8 cellular contexts compared by ENCODE assay signal in the genomic region with DNA sequence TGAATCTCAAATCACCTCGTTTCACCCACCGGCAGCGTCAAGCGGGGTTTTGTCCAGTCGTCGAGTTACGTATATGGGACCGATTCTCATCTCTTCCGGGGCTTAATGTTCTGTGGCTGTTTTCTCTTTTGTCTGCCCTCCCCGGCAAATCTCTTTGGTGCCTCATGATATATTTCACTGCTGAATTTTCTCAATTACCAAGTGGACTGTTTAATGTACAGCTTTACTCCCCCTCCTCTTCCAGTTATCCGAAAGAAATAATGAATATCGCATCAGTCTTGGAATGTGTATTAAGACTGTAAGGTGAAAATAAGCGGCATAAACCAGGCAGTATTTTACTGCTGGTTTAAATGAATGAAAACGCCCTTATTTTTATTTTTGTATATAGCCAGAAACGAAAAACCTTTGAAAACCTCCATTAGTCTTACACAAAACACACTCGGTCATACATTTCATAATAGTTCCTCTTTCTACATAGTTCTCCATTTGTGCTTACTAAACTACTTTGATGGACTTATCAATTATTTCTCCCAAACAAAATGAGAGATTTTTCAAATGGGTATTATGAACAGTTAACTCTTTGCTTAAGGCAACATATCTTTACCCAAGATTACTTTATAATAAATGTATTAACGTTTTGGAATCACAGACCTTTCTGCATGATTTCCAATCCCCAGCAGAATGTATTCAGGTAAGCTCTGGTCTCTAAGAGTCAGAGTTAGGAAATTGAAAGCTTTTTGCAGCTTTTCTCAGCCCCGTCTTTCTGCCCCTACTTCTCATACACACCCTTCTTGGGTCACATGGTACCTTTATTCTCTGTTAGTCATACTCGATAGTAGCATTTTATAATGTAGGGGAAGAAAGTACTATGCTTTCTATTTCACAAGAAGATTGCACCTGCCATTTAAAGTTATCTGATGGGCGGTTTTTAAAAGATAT. TPM values are rescaled to one million over a fixed set of nuclear protein-coding genes. Genes with fewer than 3 reads are reported as not detected.
DNase-seq lines count a peak whose midpoint lies in the region; ATAC-seq and TF ChIP-seq lines count a peak whose summit lies in the region.

No MANE protein-coding gene starts in this region.

- no peaks in the 10 kb centered on the region for H3K27me3 Mint-ChIP-seq in effector memory CD8-positive, alpha-beta T cell
- no peaks in the 10 kb centered on the region for H3K27me3 Mint-ChIP-seq in natural killer cell (ENCODE audit: low read depth in 2 of 2)

- no peak for TF ChIP-seq CTCF in natural killer cell (IDR thresholded peaks at IDR 0.05)

- DNase-seq in CD1c-positive myeloid dendritic cell (ENCODE audit: extremely low spot score) (peak; percentile 51), GM23248 (peak; percentile 63), SJSA1 (ENCODE audit: low read depth in 1 of 2, low spot score in 2 of 2) (peak in 1 of 2 experiments; percentile 21), natural killer cell (no peak), DMS114 treated with DMSO at 0.1 percent for 48 hours (lab: John Stamatoyannopoulos, UW; ENCODE audit: unreplicated experiment) (no peak)
- DNase-seq in effector memory CD8-positive, alpha-beta T cell: peak in 1 of 3 experiments; percentile 20
- no peak for DNase-seq in effector CD4-positive, alpha-beta T cell

- peak overlapping the region; percentile 96 for H3K4me2 ChIP-seq in GM23248 (ENCODE audit: unreplicated experiment)

- H3K9me3 ChIP-seq in GM23248 (ENCODE audit: low read depth) (no peaks in the 10 kb centered on the region), SJSA1 (replicated peaks) (no peaks in the 10 kb centered on the region)

- in situ Hi-C loops in GM23248 (cut with MboI): no loop called here

- H4K20me1 ChIP-seq in GM23248 (ENCODE audit: insufficient read depth): 0 out of 2 replicates have a peak, but pooled peaks cover 3% of the 10 kb centered on the region

- 2% methylated on average over 20 of the region's 20 CpGs for WGBS in GM23248 (ENCODE audit: low coverage in 1 of 2, low lambda C conversion rate in 2 of 2, missing lambda C conversion rate in 2 of 2), 2 experiments

- H3K4me3 ChIP-seq in GM23248: peak overlapping the region; percentile 96
- H3K4me3 ChIP-seq in SJSA1: peak overlapping the region; percentile 69

- peaks cover 26% of the 10 kb centered on the region for H3F3A ChIP-seq in GM23248 (ENCODE audit: insufficient read depth)

- peak overlapping the region; percentile 96 to 98 for H3K27ac Mint-ChIP-seq in effector memory CD8-positive, alpha-beta T cell
- peak overlapping the region; percentile 95 to 98 for H3K27ac Mint-ChIP-seq in natural killer cell

- H3K79me2 ChIP-seq in GM23248 (ENCODE audit: insufficient read depth): peaks cover 53% of the 10 kb centered on the region

- peak; percentile 22 for ATAC-seq in effector memory CD8-positive, alpha-beta T cell (replicated peaks)
- peak; percentile 5 to 28 (median 25) for ATAC-seq in natural killer cell
- ATAC-seq in HG03432 (IDR thresholded peaks at IDR 0.05; ENCODE audit: unreplicated experiment): no peak

- peaks cover 30% of the 10 kb centered on the region for H3K4me1 ChIP-seq in GM23248 (ENCODE audit: insufficient read depth)
- H3K4me1 ChIP-seq in SJSA1 (replicated peaks): peaks cover 21% of the 10 kb centered on the region

- peak overlapping the region; percentile 97 for H3K27ac ChIP-seq in GM23248
- H3K27ac ChIP-seq in SJSA1: peak overlapping the region; percentile 96

- no peaks in the 10 kb centered on the region for H3K36me3 ChIP-seq in GM23248 (ENCODE audit: low read depth)
- peaks cover 4% of the 10 kb centered on the region for H3K36me3 ChIP-seq in SJSA1

- peaks cover 12% of the 10 kb centered on the region for H3K36me3 Mint-ChIP-seq in effector memory CD8-positive, alpha-beta T cell (ENCODE audit: insufficient read depth)
- no peaks in the 10 kb centered on the region for H3K36me3 Mint-ChIP-seq in natural killer cell

- no peaks in the 10 kb centered on the region for H3K9me2 ChIP-seq in GM23248 (ENCODE audit: insufficient read depth)

- intact Hi-C loops in natural killer cell (cut with micrococcal nuclease): no loop called here

- H3K4me3 Mint-ChIP-seq in effector memory CD8-positive, alpha-beta T cell: peak overlapping the region; percentile 97 to 99
- peak overlapping the region; percentile 98 for H3K4me3 Mint-ChIP-seq in natural killer cell

- H3K27me3 ChIP-seq in GM23248 (replicated peaks; ENCODE audit: insufficient read depth): no peaks in the 10 kb centered on the region
- H3K27me3 ChIP-seq in SJSA1 (replicated peaks): no peaks in the 10 kb centered on the region

- no peaks in the 10 kb centered on the region for H3K9me3 Mint-ChIP-seq in effector memory CD8-positive, alpha-beta T cell
- H3K9me3 Mint-ChIP-seq in natural killer cell: no peaks in the 10 kb centered on the region

- peak overlapping the region; percentile 99 for H3K9ac ChIP-seq in GM23248

- H2AFZ ChIP-seq in GM23248: peak overlapping the region; percentile 94

- peaks cover 3 to 7% of the 10 kb centered on the region in 2 donors for H3K4me1 Mint-ChIP-seq in effector memory CD8-positive, alpha-beta T cell (ENCODE audit: low read depth in 2 of 2)
- peaks cover 14 to 17% of the 10 kb centered on the region in 2 donors for H3K4me1 Mint-ChIP-seq in natural killer cell

RNA-seq across cellular contexts. Expression of a gene that starts 1.0 kb away (rescaled TPM):
- total RNA-seq in GM23248 (2014; rRNA removed; shearing (Covaris generic)): 19.7 and 23.5 TPM in 2 replicates
- polyA plus RNA-seq in GM23248 (2016; fragmentation: Nextera tagmentation; extraction: Ambion mirVana): 13.5 and 14.9 TPM in 2 replicates
- 27.2 and 40.6 TPM in 2 replicates for total RNA-seq in SJSA1 (2014; rRNA removed; shearing (Covaris generic))
- 10 to 100 TPM; 10.2 to 13.9 (median 10.8) TPM for total RNA-seq in natural killer cell

Comparison
In these comparisons a context has a peak if more than half of its experiments do, and no peak if none do; other contexts are left out.
1. DNase-seq: peak in CD1c-positive myeloid dendritic cell (single experiment) and GM23248 (single experiment); none in natural killer cell (single experiment), DMS114 treated with DMSO at 0.1 percent for 48 hours (single experiment) and effector CD4-positive, alpha-beta T cell (single experiment).